Comparison of ENCODE assay signal across 1 cellular context in genomic region chr19:2041686-2042484, GRCh38.
TF ChIP-seq lines count a peak whose summit lies in the region.

No MANE protein-coding gene starts in this region.

TF ChIP-seq in HepG2, 621 proteins besides CTCF, POLR2A, EP300 and RAD21:
- TF ChIP-seq PATZ1 (CRISPR knock-in tag; IDR thresholded peaks at IDR 0.05) (peak; percentile 26; the same call in 1 of the 2 replicates), RFX5 (IDR thresholded peaks at IDR 0.05; ENCODE audit: low read depth, low read length) (peak; percentile 95), ZNF354B (CRISPR knock-in tag; IDR thresholded peaks at IDR 0.05) (no peak), HNF4A (CRISPR knock-in tag; IDR thresholded peaks at IDR 0.05) (no peak), SRY (CRISPR knock-in tag; IDR thresholded peaks at IDR 0.05) (no peak), ZFP1 (CRISPR knock-in tag; IDR thresholded peaks at IDR 0.05) (no peak), ZNF747 (CRISPR knock-in tag; IDR thresholded peaks at IDR 0.05; ENCODE audit: borderline replicate concordance) (no peak), AGO1 (IDR thresholded peaks at IDR 0.05; ENCODE audit: low read depth, low read length, poor library complexity, severe bottlenecking) (no peak), TCF7L2 (IDR thresholded peaks at IDR 0.05; ENCODE audit: low read depth, low read length) (no peak), ZBTB33 (CRISPR knock-in tag; IDR thresholded peaks at IDR 0.05) (peak; percentile 91), MAZ (IDR thresholded peaks at IDR 0.05; ENCODE audit: borderline replicate concordance, low read depth, low read length) (0 out of 2 replicates have a peak, but pooled peaks have one; percentile 25), MAZ (CRISPR knock-in tag; IDR thresholded peaks at IDR 0.05; ENCODE audit: low read depth) (no peak), RFXANK (CRISPR knock-in tag; IDR thresholded peaks at IDR 0.05) (0 out of 2 replicates have a peak, but pooled peaks have one; percentile 60), MED1 (CRISPR knock-in tag; IDR thresholded peaks at IDR 0.05) (no peak), ELF4 (CRISPR knock-in tag; IDR thresholded peaks at IDR 0.05; ENCODE audit: borderline replicate concordance) (no peak), PRDM10 (CRISPR knock-in tag; IDR thresholded peaks at IDR 0.05; ENCODE audit: low read depth) (no peak), ZMYM3 (CRISPR knock-in tag; IDR thresholded peaks at IDR 0.05) (no peak), BATF2 (CRISPR knock-in tag; IDR thresholded peaks at IDR 0.05) (no peak), RFXAP (CRISPR knock-in tag; IDR thresholded peaks at IDR 0.05; ENCODE audit: borderline replicate concordance) (peak; percentile 90), ZNF281 (CRISPR knock-in tag; IDR thresholded peaks at IDR 0.05; ENCODE audit: borderline replicate concordance) (peak; percentile 44; the same call in 1 of the 2 replicates), ISL2 (CRISPR knock-in tag; IDR thresholded peaks at IDR 0.05) (no peak), IKZF5 (CRISPR knock-in tag; IDR thresholded peaks at IDR 0.05) (no peak), CEBPB (IDR thresholded peaks at IDR 0.05; ENCODE audit: borderline replicate concordance, low read depth, low read length) (0 out of 2 replicates have a peak, but pooled peaks have one; percentile 29), NFYB (CRISPR knock-in tag; IDR thresholded peaks at IDR 0.05) (peak; percentile 47), HNRNPK (IDR thresholded peaks at IDR 0.05; ENCODE audit: low read depth, low read length, poor library complexity, severe bottlenecking) (no peak)
